ENCODE assay signal across 11 cellular contexts in genomic region chr12:121925361-121925725, GRCh38. TPM values are rescaled to one million over a fixed set of nuclear protein-coding genes. Genes with fewer than 3 reads are reported as not detected.
DNase-seq lines count a peak whose midpoint lies in the region; ATAC-seq and TF ChIP-seq lines count a peak whose summit lies in the region.
"Had no signal": no experiment of that assay in that cellular context is flagged by ENCODE, and none has a peak within 500 bp of the region (broad histone marks: within the 10 kb centered on the region; RNA-seq: fewer than 3 reads in every experiment).

No MANE protein-coding gene starts in this region.

- H3K9ac ChIP-seq in ES-I3 (ENCODE audit: low read depth, low read length) (peak overlapping the region; percentile 2; the same call in 1 of the 2 replicates), adipocyte (ENCODE audit: low read length) (peak overlapping the region; percentile 76)

- H3K36me3 Mint-ChIP-seq in T-cell: no peaks in the 10 kb centered on the region

- H3K9me3 Mint-ChIP-seq in T-cell: no peaks in the 10 kb centered on the region

- no peak overlapping the region for H3K27ac Mint-ChIP-seq in T-cell

- H3K36me3 ChIP-seq in ES-I3 (ENCODE audit: insufficient read depth, low read length) (no peaks in the 10 kb centered on the region), adipocyte (ENCODE audit: control insufficient read depth, insufficient read depth, low read length, severe bottlenecking) (peaks cover 7% of the 10 kb centered on the region), left ventricle myocardium inferior (no peaks in the 10 kb centered on the region), gastrocnemius medialis (no peaks in the 10 kb centered on the region), tibial artery (no peaks in the 10 kb centered on the region)

- POLR2A ChIA-PET in T-cell (lab: Charles Lee): no interaction called here

- in situ Hi-C loops in gastrocnemius medialis (cut with MboI; ENCODE audit: low sequenced_read_pairs in 4 of 4): no loop called here

- H3K4me1 Mint-ChIP-seq in T-cell: peaks cover 0 to 1% (median 0%) of the 10 kb centered on the region in 3 donors

- H3K9me3 ChIP-seq in ES-I3 (ENCODE audit: control insufficient read depth, insufficient read depth, low read length): no peaks in the 10 kb centered on the region
- H3K9me3 ChIP-seq in adipocyte (ENCODE audit: control insufficient read depth, low read length): no peaks in the 10 kb centered on the region
- no peaks in the 10 kb centered on the region for H3K9me3 ChIP-seq in left ventricle myocardium inferior (replicated peaks)
- no peaks in the 10 kb centered on the region for H3K9me3 ChIP-seq in gastrocnemius medialis
- no peaks in the 10 kb centered on the region for H3K9me3 ChIP-seq in tibial artery

- H3K27ac ChIP-seq in left ventricle myocardium inferior (replicated peaks) (peak overlapping the region; percentile 74), gastrocnemius medialis (peak overlapping the region; percentile 56 to 83 (median 74)), tibial artery (peak overlapping the region in 1 of 2 donors; percentile 44)

- ATAC-seq in gastrocnemius medialis: no peak
- no peak for ATAC-seq in HG03039 (IDR thresholded peaks at IDR 0.05; ENCODE audit: unreplicated experiment)
- ATAC-seq in T-cell (replicated peaks in 1 of 4): no peak

- CTCF ChIA-PET in T-cell (lab: Charles Lee): interaction anchor here in 1 of 2 donors (0.7 kb wide), 1 partner anchor 28 kb away, joined by 4 read pairs; no protein-coding TSS in a partner anchor

- H3K4me3 ChIP-seq in adipocyte (ENCODE audit: low read length) (peak overlapping the region; percentile 73), left ventricle myocardium inferior (peak overlapping the region; percentile 34), gastrocnemius medialis (peak overlapping the region in 1 of 4 donors; percentile 37), tibial artery (no peak overlapping the region)

- peak; percentile 70 for DNase-seq in adipocyte (ENCODE audit: low read depth)
- no peak for DNase-seq in left ventricle myocardium inferior
- no peak for DNase-seq in gastrocnemius medialis
- no peak for DNase-seq in tibial artery
- DNase-seq in T-cell: no peak
- no peak for DNase-seq in RKO (ENCODE audit: low spot score)
- DNase-seq: activated CD4-positive, alpha-beta T cell treated with anti-CD3 and anti-CD28 coated beads, Interleukin-2, amount 50 U/mL, for 1 hour; DMS153; KG1 had no signal

- no peak for TF ChIP-seq CTCF in left ventricle myocardium inferior (IDR thresholded peaks at IDR 0.05; ENCODE audit: borderline replicate concordance)
- no peak for TF ChIP-seq CTCF in gastrocnemius medialis (IDR thresholded peaks at IDR 0.05 in 4 of 5, conservative IDR thresholded peaks at IDR 0.05 in 1 of 5)
- no peak for TF ChIP-seq CTCF in tibial artery (IDR thresholded peaks at IDR 0.05)

- H3K4me3 Mint-ChIP-seq in T-cell: no peak overlapping the region

- no peaks in the 10 kb centered on the region for H3K27me3 Mint-ChIP-seq in T-cell

- H3K4me1 ChIP-seq in ES-I3 (ENCODE audit: insufficient read depth, low read length) (peaks cover 30% of the 10 kb centered on the region), adipocyte (ENCODE audit: control insufficient read depth, insufficient read depth, low read length) (peaks cover 22% of the 10 kb centered on the region), left ventricle myocardium inferior (peaks cover 25% of the 10 kb centered on the region), gastrocnemius medialis (peaks cover 9 to 14% of the 10 kb centered on the region in 2 donors), tibial artery (peaks cover 0 to 25% (median 16%) of the 10 kb centered on the region in 4 donors)

- H3K27me3 ChIP-seq in adipocyte (replicated peaks; ENCODE audit: control insufficient read depth, insufficient read depth, low read length): no peaks in the 10 kb centered on the region
- no peaks in the 10 kb centered on the region for H3K27me3 ChIP-seq in left ventricle myocardium inferior (ENCODE audit: low read depth)
- no peaks in the 10 kb centered on the region for H3K27me3 ChIP-seq in gastrocnemius medialis
- H3K27me3 ChIP-seq in tibial artery: no peaks in the 10 kb centered on the region

- no peak for TF ChIP-seq POLR2A in gastrocnemius medialis (IDR thresholded peaks at IDR 0.05)

- intact Hi-C loops in left ventricle myocardium inferior (cut with micrococcal nuclease): no loop called here
- intact Hi-C loops in gastrocnemius medialis (cut with DNase I; ENCODE audit: low total_unique reads): no loop called here
- intact Hi-C loops in tibial artery (cut with DNase I; ENCODE audit: low total_unique reads): no loop called here

RNA-seq across cellular contexts. Expression of gene CFAP251, which starts 7.0 kb away (rescaled TPM):
- total RNA-seq in left ventricle myocardium inferior: 0.91 TPM
- 1 to 10 TPM in 1 of 4 donors, under 1 TPM in 3; 0.49 to 4.9 (median 0.61) TPM for total RNA-seq in gastrocnemius medialis
- under 1 TPM; 0.50 to 0.61 (median 0.57) TPM for total RNA-seq in T-cell

RNA-seq across cellular contexts. Expression of gene PSMD9, which starts 36.8 kb away (rescaled TPM):
- total RNA-seq in left ventricle myocardium inferior (28.1 TPM), gastrocnemius medialis (10 to 100 TPM; 16.5 to 84.9 (median 47.0) TPM), T-cell (10 to 100 TPM; 42.1 to 57.3 (median 48.1) TPM)

Comparison
In these comparisons a context has a peak if more than half of its experiments do, and no peak if none do; other contexts are left out.
1. H3K4me3 ChIP-seq: peak in adipocyte (single experiment) and left ventricle myocardium inferior (single experiment); none in tibial artery (0 of 2).